20 cellular contexts compared by ENCODE assay signal in the genomic region with DNA sequence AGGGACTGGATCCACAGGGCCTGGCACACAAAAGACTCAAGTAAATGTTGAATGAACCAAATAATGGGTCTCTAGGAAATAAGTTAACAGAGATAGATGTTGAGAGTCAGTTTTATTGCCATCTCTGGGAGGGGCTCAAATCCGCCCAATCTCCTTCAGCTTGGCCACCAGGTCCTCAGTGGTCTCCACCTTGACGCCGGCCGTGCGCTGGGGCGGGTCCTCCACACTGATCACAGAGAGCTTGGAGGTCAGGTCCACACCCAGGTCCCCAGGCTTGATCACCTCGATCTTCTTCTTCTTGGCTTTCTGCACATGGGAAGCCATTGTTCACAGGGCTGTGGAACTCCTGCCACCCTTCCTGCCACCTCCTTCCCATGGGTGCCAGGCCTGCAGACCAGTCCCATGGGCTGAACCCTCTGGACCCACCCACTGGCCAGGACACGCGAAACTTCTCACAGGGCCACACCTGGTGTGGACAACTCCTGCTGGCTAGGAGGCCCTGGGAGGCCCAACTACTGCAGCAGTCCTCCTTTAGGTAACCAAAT. TPM values are rescaled to one million over a fixed set of nuclear protein-coding genes. Genes with fewer than 3 reads are reported as not detected.
DNase-seq lines count a peak whose midpoint lies in the region; ATAC-seq and TF ChIP-seq lines count a peak whose summit lies in the region.
"Had no signal": no experiment of that assay in that cellular context is flagged by ENCODE, and none has a peak within 500 bp of the region (broad histone marks: within the 10 kb centered on the region; RNA-seq: fewer than 3 reads in every experiment).

No MANE protein-coding gene starts in this region.

- no peaks in the 10 kb centered on the region for H3K79me2 ChIP-seq in OCI-LY3 (ENCODE audit: low read length)

- TF ChIP-seq EP300 in gastroesophageal sphincter (IDR thresholded peaks at IDR 0.05) = no peak

- H3K4me3 Mint-ChIP-seq in CD4-positive, alpha-beta T cell = no peak overlapping the region
- H3K4me3 Mint-ChIP-seq in endodermal cell = no peak overlapping the region

- H3K4me3 ChIP-seq in OCI-LY3 (ENCODE audit: low read length) (no peak overlapping the region), endodermal cell (ENCODE audit: low read length) (no peak overlapping the region), spleen (no peak overlapping the region), lower lobe of right lung (no peak overlapping the region), gastroesophageal sphincter (no peak overlapping the region)

- no peak for TF ChIP-seq POLR2A in spleen (IDR thresholded peaks at IDR 0.05)
- TF ChIP-seq POLR2A in gastroesophageal sphincter (IDR thresholded peaks at IDR 0.05) = no peak

- no peaks in the 10 kb centered on the region for H4K20me1 ChIP-seq in OCI-LY3 (ENCODE audit: insufficient read depth, low read length)

- H3K36me3 Mint-ChIP-seq in CD4-positive, alpha-beta T cell (ENCODE audit: low read depth) = peaks cover 31% of the 10 kb centered on the region
- peaks cover 21% of the 10 kb centered on the region for H3K36me3 Mint-ChIP-seq in endodermal cell (ENCODE audit: low read depth)

- peak overlapping the region; percentile 42 for H3K4me2 ChIP-seq in OCI-LY3 (ENCODE audit: low read length)
- H3K4me2 ChIP-seq: KMS-11 had no signal

- H3K4me1 Mint-ChIP-seq in CD4-positive, alpha-beta T cell (ENCODE audit: low read depth) = peaks cover 9% of the 10 kb centered on the region
- peaks cover 19% of the 10 kb centered on the region for H3K4me1 Mint-ChIP-seq in endodermal cell

- H3K9ac ChIP-seq in OCI-LY3 (ENCODE audit: low read length) (no peak overlapping the region), endodermal cell (ENCODE audit: extremely low read depth, low read length, poor library complexity, severe bottlenecking) (no peak overlapping the region)
- H3K9ac ChIP-seq: KMS-11 had no signal

- H3K4me1 ChIP-seq in OCI-LY3 (ENCODE audit: low read length) (peaks cover 17% of the 10 kb centered on the region), endodermal cell (ENCODE audit: control insufficient read depth, insufficient read depth, low read length) (peaks cover 5% of the 10 kb centered on the region), spleen (peaks cover 0 to 43% (median 13%) of the 10 kb centered on the region in 6 donors), lower lobe of right lung (peaks cover 5% of the 10 kb centered on the region), gastroesophageal sphincter (peaks cover 0 to 17% (median 7%) of the 10 kb centered on the region in 3 donors)

- no peaks in the 10 kb centered on the region for H3K27me3 ChIP-seq in CD4-positive, alpha-beta T cell (ENCODE audit: control insufficient read depth, insufficient read depth, low read length)
- H3K27me3 ChIP-seq in OCI-LY3 (ENCODE audit: low read depth, low read length) = peaks cover 9% of the 10 kb centered on the region; the same call in 1 of the 2 replicates
- H3K27me3 ChIP-seq in endodermal cell (ENCODE audit: control insufficient read depth, insufficient read depth, low read length, poor library complexity, severe bottlenecking) = no peaks in the 10 kb centered on the region
- peaks cover 0 to 10% (median 0%) of the 10 kb centered on the region in 7 donors for H3K27me3 ChIP-seq in spleen (replicated peaks in 1 of 7)
- no peaks in the 10 kb centered on the region for H3K27me3 ChIP-seq in lower lobe of right lung (ENCODE audit: low read depth)
- no peaks in the 10 kb centered on the region for H3K27me3 ChIP-seq in gastroesophageal sphincter

- H3K36me3 ChIP-seq in OCI-LY3 (replicated peaks; ENCODE audit: low read depth, low read length) (peaks cover 12% of the 10 kb centered on the region), endodermal cell (ENCODE audit: control insufficient read depth, insufficient read depth, low read length) (no peaks in the 10 kb centered on the region), spleen (peaks cover 0 to 59% (median 22%) of the 10 kb centered on the region in 6 donors), lower lobe of right lung (peaks cover 40% of the 10 kb centered on the region), gastroesophageal sphincter (peaks cover 0 to 59% of the 10 kb centered on the region in 2 donors)

- no peak for DNase-seq in CD4-positive, alpha-beta T cell
- DNase-seq in endodermal cell = peak; percentile 31
- no peak for DNase-seq in spleen
- DNase-seq in NCI-H1048 (lab: John Stamatoyannopoulos, UW) = no peak
- DNase-seq in lower lobe of right lung = no peak
- DNase-seq: DMS 273 treated with DMSO at 0.1 percent for 48 hours, DND-41, NCI-H1417 treated with DMSO at 0.1 percent for 48 hours, NCI-H2029, NCI-H345, NCI-H524 treated with DMSO at 0.1 percent for 48 hours had no signal

- peak overlapping the region; percentile 6 for H3K27ac ChIP-seq in CD4-positive, alpha-beta T cell (ENCODE audit: low read depth, low read length)
- H3K27ac ChIP-seq in OCI-LY3 (ENCODE audit: low read length) = no peak overlapping the region
- no peak overlapping the region for H3K27ac ChIP-seq in endodermal cell (ENCODE audit: low read depth, low read length)
- H3K27ac ChIP-seq in spleen = peak overlapping the region in 6 of 8 donors; percentile 32 to 73 (median 60)
- no peak overlapping the region for H3K27ac ChIP-seq in lower lobe of right lung
- H3K27ac ChIP-seq in gastroesophageal sphincter = no peak overlapping the region
- H3K27ac ChIP-seq: C4-2B, KMS-11 had no signal

- ATAC-seq in CD4-positive, alpha-beta T cell (ENCODE audit: poor library complexity) = no peak
- ATAC-seq in lower lobe of right lung = no peak
- no peak for ATAC-seq in gastroesophageal sphincter

- 96 to 100% methylated on average over 7 to 9 of the region's 9 CpGs for WGBS in endodermal cell (ENCODE audit: insufficient coverage in 1 of 2, insufficient read length in 1 of 2), 2 experiments
- WGBS in spleen, 5 donors = 93 to 98% (median 96%) methylated on average over 9 of the region's 9 CpGs
- WGBS in gastroesophageal sphincter (ENCODE audit: low coverage in 1 of 2), 2 donors = 100% methylated on average over 2 of the region's 9 CpGs

- no peaks in the 10 kb centered on the region for H3K9me3 Mint-ChIP-seq in CD4-positive, alpha-beta T cell
- H3K9me3 Mint-ChIP-seq in endodermal cell = no peaks in the 10 kb centered on the region

- POLR2A ChIA-PET in CD4-positive, alpha-beta T cell (lab: Charles Lee) = no interaction called here

- H3K27me3 Mint-ChIP-seq in CD4-positive, alpha-beta T cell = no peaks in the 10 kb centered on the region
- peaks cover 7% of the 10 kb centered on the region for H3K27me3 Mint-ChIP-seq in endodermal cell (ENCODE audit: insufficient read depth)

- no peak overlapping the region for H2AFZ ChIP-seq in OCI-LY3 (ENCODE audit: low read depth, low read length)

- CTCF ChIA-PET in CD4-positive, alpha-beta T cell (lab: Charles Lee) = no interaction called here

- intact Hi-C loops in CD4-positive, alpha-beta T cell (cut with DNase I, micrococcal nuclease) = no loop called here
- intact Hi-C loops in spleen (cut with DNase I; ENCODE audit: low total_unique reads) = loop anchor here (10.0 kb wide), 1 partner anchor 50 kb away; a partner anchor contains a TSS
- intact Hi-C loops in lower lobe of right lung (cut with DNase I) = no loop called here

- H3K9me3 ChIP-seq in CD4-positive, alpha-beta T cell (ENCODE audit: control insufficient read depth, low read length) = no peaks in the 10 kb centered on the region
- no peaks in the 10 kb centered on the region for H3K9me3 ChIP-seq in OCI-LY3 (ENCODE audit: insufficient read depth, low read length)
- H3K9me3 ChIP-seq in endodermal cell (ENCODE audit: control insufficient read depth, low read length) = no peaks in the 10 kb centered on the region
- H3K9me3 ChIP-seq in spleen = no peaks in the 10 kb centered on the region
- H3K9me3 ChIP-seq in lower lobe of right lung = no peaks in the 10 kb centered on the region
- no peaks in the 10 kb centered on the region for H3K9me3 ChIP-seq in gastroesophageal sphincter

- TF ChIP-seq CTCF in CD4-positive, alpha-beta T cell (IDR thresholded peaks at IDR 0.05) = no peak
- TF ChIP-seq CTCF in OCI-LY3 (IDR thresholded peaks at IDR 0.05; ENCODE audit: low read depth, low read length) = no peak
- TF ChIP-seq CTCF in endodermal cell (conservative IDR thresholded peaks at IDR 0.05) = no peak
- TF ChIP-seq CTCF in spleen (IDR thresholded peaks at IDR 0.05 in 8 of 11, conservative IDR thresholded peaks at IDR 0.05 in 3 of 11) = no peak
- no peak for TF ChIP-seq CTCF in lower lobe of right lung (IDR thresholded peaks at IDR 0.05)
- TF ChIP-seq CTCF in gastroesophageal sphincter (IDR thresholded peaks at IDR 0.05) = no peak

- H3K27ac Mint-ChIP-seq in CD4-positive, alpha-beta T cell = peak overlapping the region; percentile 7
- H3K27ac Mint-ChIP-seq in endodermal cell = no peak overlapping the region

RNA-seq across cellular contexts. Expression of a gene that starts 3.2 kb away (rescaled TPM):
- total RNA-seq in CD4-positive, alpha-beta T cell = under 1 TPM; 0.11 to 0.14 TPM
- total RNA-seq in endodermal cell (10 to 100 TPM in 1 of 2 donors, 1 to 10 TPM in 1; 6.4 to 11.5 TPM), spleen (1 to 10 TPM; 1.1 to 2.6 (median 1.6) TPM), lower lobe of right lung (3.2 TPM), gastroesophageal sphincter (1 to 10 TPM; 1.5 to 3.6 (median 2.5) TPM)
- 7.5 TPM for polyA plus RNA-seq in endodermal cell (2013, experiment 1 of 2)
- polyA plus RNA-seq in endodermal cell (2013, experiment 2 of 2) = 7.0 TPM
- 1 to 10 TPM; 1.2 to 2.3 (median 1.7) TPM for polyA plus RNA-seq in spleen

RNA-seq across cellular contexts. Expression of a gene that starts 21.0 kb away (rescaled TPM):
- total RNA-seq in CD4-positive, alpha-beta T cell = 10 to 100 TPM; 29.7 to 30.1 TPM
- total RNA-seq in endodermal cell = 10 to 100 TPM; 54.3 to 77.3 TPM
- polyA plus RNA-seq in endodermal cell (2013, experiment 1 of 2) = 65.3 TPM
- polyA plus RNA-seq in endodermal cell (2013, experiment 2 of 2) = 60.7 TPM
- 10 to 100 TPM; 41.4 to 78.0 (median 54.1) TPM for total RNA-seq in spleen
- 100 to 1,000 TPM in 1 of 3 donors, 10 to 100 TPM in 2; 81.6 to 133 (median 93.5) TPM for polyA plus RNA-seq in spleen
- total RNA-seq in lower lobe of right lung = 59.8 TPM
- total RNA-seq in gastroesophageal sphincter = 100 to 1,000 TPM in 2 of 4 donors, 10 to 100 TPM in 2; 96.2 to 136 (median 103) TPM

RNA-seq across cellular contexts. Expression of a gene that starts 23.7 kb away (rescaled TPM):
- total RNA-seq in CD4-positive, alpha-beta T cell = under 1 TPM; 0.60 to 0.84 TPM
- total RNA-seq in endodermal cell (1 to 10 TPM; 1.3 to 2.5 TPM), spleen (1 to 10 TPM in 5 of 7 donors, not detected in 2; 2.1 to 4.9 (median 2.5) TPM), lower lobe of right lung (1.9 TPM), gastroesophageal sphincter (not detected)
- 3.7 TPM for polyA plus RNA-seq in endodermal cell (2013, experiment 1 of 2)
- 2.4 TPM for polyA plus RNA-seq in endodermal cell (2013, experiment 2 of 2)
- 1 to 10 TPM in 1 of 3 donors, under 1 TPM in 2; 0.36 to 3.4 (median 0.77) TPM for polyA plus RNA-seq in spleen
- total RNA-seq: A673, G401, M059J, SK-MEL-5 had no signal

RNA-seq across cellular contexts. Expression of a gene that starts 27.3 kb away (rescaled TPM):
- total RNA-seq in CD4-positive, alpha-beta T cell = 1 to 10 TPM; 6.2 to 7.2 TPM
- not detected for total RNA-seq in endodermal cell
- not detected for polyA plus RNA-seq in endodermal cell (2013, experiment 1 of 2)
- not detected for polyA plus RNA-seq in endodermal cell (2013, experiment 2 of 2)
- 100 to 1,000 TPM in 3 of 7 donors, 10 to 100 TPM in 4; 54.5 to 144 (median 94.1) TPM for total RNA-seq in spleen
- 10 to 100 TPM; 30.8 to 43.7 (median 37.8) TPM for polyA plus RNA-seq in spleen
- total RNA-seq in lower lobe of right lung = 31.7 TPM
- 1 to 10 TPM in 1 of 4 donors, under 1 TPM in 2, not detected in 1; 0.58 to 2.0 (median 0.67) TPM for total RNA-seq in gastroesophageal sphincter
- total RNA-seq: A673, G401, H1, M059J, SK-MEL-5 had no signal
- polyA plus RNA-seq: H1 had no signal

RNA-seq across cellular contexts. Expression of a gene that starts 33.7 kb away (rescaled TPM):
- total RNA-seq in CD4-positive, alpha-beta T cell = not detected
- 10 to 100 TPM; 42.7 to 49.4 TPM for total RNA-seq in endodermal cell
- polyA plus RNA-seq in endodermal cell (2013, experiment 1 of 2) = 66.0 TPM
- 57.1 TPM for polyA plus RNA-seq in endodermal cell (2013, experiment 2 of 2)
- not detected for total RNA-seq in spleen
- polyA plus RNA-seq in spleen = under 1 TPM in 1 of 3 donors, not detected in 2; 0.03 TPM
- total RNA-seq in lower lobe of right lung = not detected
- total RNA-seq in gastroesophageal sphincter = not detected
- total RNA-seq: G401, M059J, SK-MEL-5 had no signal

Comparison
In these comparisons a context has a peak if more than half of its experiments do, and no peak if none do; other contexts are left out.
1. H3K27ac ChIP-seq: peak in CD4-positive, alpha-beta T cell (single experiment) and spleen (6 of 8); none in OCI-LY3 (single experiment), endodermal cell (single experiment), lower lobe of right lung (single experiment) and gastroesophageal sphincter (0 of 4).